8 cellular contexts compared by ENCODE assay signal in genomic region chr9:6008169-6008979, GRCh38. TPM values are rescaled to one million over a fixed set of nuclear protein-coding genes. Genes with fewer than 3 reads are reported as not detected.
DNase-seq lines count a peak whose midpoint lies in the region; ATAC-seq and TF ChIP-seq lines count a peak whose summit lies in the region.

No MANE protein-coding gene starts in this region.

- TF ChIP-seq POLR2A in GM10847 (IDR thresholded peaks at IDR 0.05; ENCODE audit: extremely low read depth, insufficient read length) (peak; percentile 33), ovary (IDR thresholded peaks at IDR 0.05) (peak; percentile 30), thyroid gland (IDR thresholded peaks at IDR 0.05) (peak in 1 of 2 donors; percentile 22)

- DNase-seq in NCI-H1105 (lab: John Stamatoyannopoulos, UW) (peak; percentile 98), SKM-1 treated with dmso at 0.1 percent for 144 hours (lab: John Stamatoyannopoulos, UW; ENCODE audit: unreplicated experiment) (peak; percentile 95), Right ventricle myocardium inferior (ENCODE audit: missing footprints) (peak; percentile 96), ovary (peak; percentile 93 to 96 (median 94)), thyroid gland (peak; percentile 96 to 97)
- DNase-seq in activated naive CD8-positive, alpha-beta T cell treated with anti-CD3 and anti-CD28 coated beads, Interleukin-2, amount 50 U/mL, for 16 hours (ENCODE audit: low read depth, low spot score): peak; percentile 86

- peak overlapping the region; percentile 98 to 99 for H3K27ac ChIP-seq in ovary
- peak overlapping the region; percentile 98 to 100 (median 99) for H3K27ac ChIP-seq in thyroid gland

- TF ChIP-seq EP300 in ovary (IDR thresholded peaks at IDR 0.05): no peak

- 0 to 1% (median 1%) methylated on average over 32 to 39 of the region's 40 CpGs for WGBS in ovary, 3 donors
- WGBS in thyroid gland, 2 donors: 1% methylated on average over 31 to 33 of the region's 40 CpGs

- H3K27me3 ChIP-seq in ovary: no peaks in the 10 kb centered on the region
- no peaks in the 10 kb centered on the region for H3K27me3 ChIP-seq in thyroid gland

- H3K4me3 ChIP-seq in ovary (peak overlapping the region; percentile 95), thyroid gland (replicated peaks in 1 of 3) (peak overlapping the region; percentile 83 to 97 (median 92))

- H3K9me3 ChIP-seq in ovary: no peaks in the 10 kb centered on the region
- H3K9me3 ChIP-seq in thyroid gland: no peaks in the 10 kb centered on the region

- TF ChIP-seq CTCF in ovary (IDR thresholded peaks at IDR 0.05) (no peak), thyroid gland (IDR thresholded peaks at IDR 0.05) (no peak)

- intact Hi-C loops in Right ventricle myocardium inferior (cut with DNase I): loop anchor here (5.0 kb wide), 1 partner anchor 71 kb away; no protein-coding TSS in a partner anchor
- intact Hi-C loops in ovary (cut with DNase I): loop anchor here in 1 of 4 donors (5.0 kb wide), 1 partner anchor 404 kb away; the partner anchor contains the start of gene UHRF2
- intact Hi-C loops in thyroid gland (cut with DNase I): no loop called here

- H3K4me1 ChIP-seq in ovary (ENCODE audit: insufficient read depth) (peaks cover 3% of the 10 kb centered on the region), thyroid gland (peaks cover 15% of the 10 kb centered on the region in 2 donors)

- ATAC-seq in HG02642 (IDR thresholded peaks at IDR 0.05; ENCODE audit: poor library complexity, unreplicated experiment) (peak; percentile 67), Right ventricle myocardium inferior (peak; percentile 94)

- H3K36me3 ChIP-seq in ovary (no peaks in the 10 kb centered on the region), thyroid gland (no peaks in the 10 kb centered on the region)

RNA-seq across cellular contexts. Expression of gene RANBP6, which starts 7.0 kb away (rescaled TPM):
- total RNA-seq in Right ventricle myocardium inferior (24.2 TPM), ovary (10 to 100 TPM in 6 of 7 donors, 1 to 10 TPM in 1; 9.8 to 18.1 (median 15.6) TPM), thyroid gland (10 to 100 TPM; 23.4 to 30.6 (median 24.4) TPM)
- polyA plus RNA-seq in ovary: 10 to 100 TPM in 1 of 2 donors, 1 to 10 TPM in 1; 6.4 to 11.3 TPM

Comparison
In these comparisons a context has a peak if more than half of its experiments do, and no peak if none do; other contexts are left out.
1. Peak in every context shown above with its lines: DNase-seq, ATAC-seq, H3K4me3 ChIP-seq and H3K27ac ChIP-seq.